ENCODE assay signal across 21 cellular contexts in genomic region chr12:102634216-102634615, GRCh38.
A peak's percentile ranks its signal among the peaks of the same experiment; 100 is the strongest.
DNase-seq lines count a peak whose midpoint lies in the region; ATAC-seq and TF ChIP-seq lines count a peak whose summit lies in the region.
"Had no signal": no experiment of that assay in that cellular context is flagged by ENCODE, and none has a peak within 500 bp of the region (broad histone marks: within the 10 kb centered on the region; RNA-seq: fewer than 3 reads in every experiment).

No MANE protein-coding gene starts in this region.

- H3K36me3 ChIP-seq in fibroblast of lung (ENCODE audit: control insufficient read depth, insufficient read depth, low read length): no peaks in the 10 kb centered on the region
- H3K36me3 ChIP-seq: BLaER1 treated with 17β-estradiol and CSF1 and Interleukin-3, amounts not matched to agents 10 nM and 100 nM; right atrium auricular region; suprapubic skin had no signal

- CTCF ChIA-PET in activated naive CD4-positive, alpha-beta T cell treated with anti-CD3 and anti-CD28 coated beads for 36 hours (lab: Charles Lee): no interaction called here

- peaks cover under 1% of the 10 kb centered on the region for H3K9me3 Mint-ChIP-seq in activated naive CD4-positive, alpha-beta T cell treated with anti-CD3 and anti-CD28 coated beads for 36 hours
- H3K9me3 Mint-ChIP-seq in activated T-helper 17 cell treated with anti-CD3 and anti-CD28 coated beads, Interleukin-2, amount 50 U/mL, for 72 hours: no peaks in the 10 kb centered on the region
- H3K9me3 Mint-ChIP-seq: activated naive CD8-positive, alpha-beta T cell treated with anti-CD3 and anti-CD28 coated beads, Interleukin-2, amount 50 U/mL, for 24 hours; neural crest cell had no signal

- no peaks in the 10 kb centered on the region for H3K79me2 ChIP-seq in fibroblast of lung (ENCODE audit: control insufficient read depth, insufficient read depth, low read length)

- no peaks in the 10 kb centered on the region for H3K36me3 Mint-ChIP-seq in activated naive CD4-positive, alpha-beta T cell treated with anti-CD3 and anti-CD28 coated beads for 36 hours (ENCODE audit: low read depth)
- H3K36me3 Mint-ChIP-seq in activated T-helper 17 cell treated with anti-CD3 and anti-CD28 coated beads, Interleukin-2, amount 50 U/mL, for 72 hours (ENCODE audit: low read depth): no peaks in the 10 kb centered on the region
- H3K36me3 Mint-ChIP-seq: immature natural killer cell had no signal

- no peak overlapping the region for H3K4me3 ChIP-seq in fibroblast of lung (replicated peaks in 1 of 4; ENCODE audit: control extremely low read depth in 1 of 4, insufficient read depth in 1 of 4, low read depth in 3 of 4, low read length in 4 of 4)
- H3K4me3 ChIP-seq: BLaER1 treated with 17β-estradiol and CSF1 and Interleukin-3, amounts not matched to agents 10 nM and 100 nM; right atrium auricular region; suprapubic skin had no signal

- DNase-seq in AG20443 (ENCODE audit: low spot score): peak; percentile 72
- DNase-seq in NCI-H226: peak; percentile 59
- DNase-seq in fibroblast of lung (ENCODE audit: low read depth in 2 of 2): peak; percentile 4 to 70
- no peak for DNase-seq in omental fat pad (ENCODE audit: low spot score)
- DNase-seq in activated CD4-positive, alpha-beta T cell treated with anti-CD3 and anti-CD28 coated beads, Interleukin-2, amount 50 U/mL, for 4 hours: no peak
- no peak for DNase-seq in activated naive CD4-positive, alpha-beta T cell treated with anti-CD3 and anti-CD28 coated beads for 36 hours
- no peak for DNase-seq in stimulated activated CD4-positive, alpha-beta T cell treated with anti-CD3 and anti-CD28 coated beads, Interleukin-2, amount 100 ng/mL, for 24 hours
- DNase-seq: activated CD8-positive, alpha-beta T cell treated with anti-CD3 and anti-CD28 coated beads, Interleukin-2, amount 10 ng/mL, durations not matched to agents 7 days and 5 days; activated naive CD8-positive, alpha-beta T cell treated with anti-CD3 and anti-CD28 coated beads, Interleukin-2, amount 50 U/mL, for 24 hours; cerebellar nuclear complex; DMS153; immature natural killer cell; mammary epithelial cell; NCI-H1105; NCI-H2171 had no signal

- H3K4me1 Mint-ChIP-seq in activated naive CD4-positive, alpha-beta T cell treated with anti-CD3 and anti-CD28 coated beads for 36 hours (ENCODE audit: low read depth): no peaks in the 10 kb centered on the region
- no peaks in the 10 kb centered on the region for H3K4me1 Mint-ChIP-seq in activated T-helper 17 cell treated with anti-CD3 and anti-CD28 coated beads, Interleukin-2, amount 50 U/mL, for 72 hours
- H3K4me1 Mint-ChIP-seq: activated naive CD8-positive, alpha-beta T cell treated with anti-CD3 and anti-CD28 coated beads, Interleukin-2, amount 50 U/mL, for 24 hours; immature natural killer cell; neural crest cell had no signal

- H3K27me3 Mint-ChIP-seq in activated naive CD4-positive, alpha-beta T cell treated with anti-CD3 and anti-CD28 coated beads for 36 hours (ENCODE audit: low read depth): no peaks in the 10 kb centered on the region
- H3K27me3 Mint-ChIP-seq in activated T-helper 17 cell treated with anti-CD3 and anti-CD28 coated beads, Interleukin-2, amount 50 U/mL, for 72 hours: no peaks in the 10 kb centered on the region

- ATAC-seq in omental fat pad (ENCODE audit: low FRiP score): peak; percentile 52
- ATAC-seq in activated T-helper 17 cell treated with anti-CD3 and anti-CD28 coated beads, Interleukin-2, amount 50 U/mL, for 72 hours (replicated peaks): no peak
- ATAC-seq: activated CD8-positive, alpha-beta T cell treated with anti-CD3 and anti-CD28 coated beads, Interleukin-2, amount 10 ng/mL, durations not matched to agents 7 days and 5 days; activated naive CD8-positive, alpha-beta T cell treated with anti-CD3 and anti-CD28 coated beads, Interleukin-2, amount 50 U/mL, for 24 hours had no signal

- H3K4me1 ChIP-seq in fibroblast of lung (ENCODE audit: control insufficient read depth, extremely low read depth, insufficient read depth, low read length): peaks cover 2% of the 10 kb centered on the region
- H3K4me1 ChIP-seq: right atrium auricular region, suprapubic skin had no signal

- H3K4me3 Mint-ChIP-seq in activated naive CD4-positive, alpha-beta T cell treated with anti-CD3 and anti-CD28 coated beads for 36 hours: no peak overlapping the region
- no peak overlapping the region for H3K4me3 Mint-ChIP-seq in activated T-helper 17 cell treated with anti-CD3 and anti-CD28 coated beads, Interleukin-2, amount 50 U/mL, for 72 hours
- H3K4me3 Mint-ChIP-seq: activated CD8-positive, alpha-beta T cell treated with anti-CD3 and anti-CD28 coated beads, Interleukin-2, amount 10 ng/mL, durations not matched to agents 7 days and 5 days; activated naive CD8-positive, alpha-beta T cell treated with anti-CD3 and anti-CD28 coated beads, Interleukin-2, amount 50 U/mL, for 24 hours; immature natural killer cell; neural crest cell had no signal

- H3K9ac ChIP-seq in fibroblast of lung (ENCODE audit: insufficient read depth, low read length): no peak overlapping the region
- H3K9ac ChIP-seq: BLaER1 treated with 17β-estradiol and CSF1 and Interleukin-3, amounts not matched to agents 10 nM and 100 nM had no signal

- no peak overlapping the region for H3K27ac ChIP-seq in fibroblast of lung (ENCODE audit: insufficient read depth, low read length)
- H3K27ac ChIP-seq: BLaER1 treated with 17β-estradiol and CSF1 and Interleukin-3, amounts not matched to agents 10 nM and 100 nM; right atrium auricular region; RWPE1; suprapubic skin had no signal

- intact Hi-C loops in activated naive CD4-positive, alpha-beta T cell treated with anti-CD3 and anti-CD28 coated beads for 36 hours (cut with micrococcal nuclease): no loop called here

- H2AFZ ChIP-seq in fibroblast of lung (ENCODE audit: low read length): no peak overlapping the region

- H4K20me1 ChIP-seq in fibroblast of lung (ENCODE audit: control insufficient read depth, extremely low read depth, insufficient read depth, low read length): no peaks in the 10 kb centered on the region
- H4K20me1 ChIP-seq: BLaER1 treated with 17β-estradiol and CSF1 and Interleukin-3, amounts not matched to agents 10 nM and 100 nM had no signal

- no peaks in the 10 kb centered on the region for H3K9me3 ChIP-seq in fibroblast of lung (ENCODE audit: control insufficient read depth, insufficient read depth, low read depth, low read length)
- H3K9me3 ChIP-seq: suprapubic skin had no signal

- TF ChIP-seq CTCF in fibroblast of lung (conservative IDR thresholded peaks at IDR 0.05 in 1 of 2, IDR thresholded peaks at IDR 0.05 in 1 of 2; ENCODE audit: low read depth in 1 of 2, low read length in 2 of 2): no peak
- TF ChIP-seq CTCF in omental fat pad (IDR thresholded peaks at IDR 0.05): no peak

- H3K27ac Mint-ChIP-seq in activated naive CD4-positive, alpha-beta T cell treated with anti-CD3 and anti-CD28 coated beads for 36 hours: no peak overlapping the region
- no peak overlapping the region for H3K27ac Mint-ChIP-seq in activated T-helper 17 cell treated with anti-CD3 and anti-CD28 coated beads, Interleukin-2, amount 50 U/mL, for 72 hours
- H3K27ac Mint-ChIP-seq: activated CD8-positive, alpha-beta T cell treated with anti-CD3 and anti-CD28 coated beads, Interleukin-2, amount 10 ng/mL, durations not matched to agents 7 days and 5 days; activated naive CD8-positive, alpha-beta T cell treated with anti-CD3 and anti-CD28 coated beads, Interleukin-2, amount 50 U/mL, for 24 hours; immature natural killer cell had no signal

- no peaks in the 10 kb centered on the region for H3K27me3 ChIP-seq in fibroblast of lung (ENCODE audit: control insufficient read depth, insufficient read depth, low read length)
- H3K27me3 ChIP-seq: BLaER1 treated with 17β-estradiol and CSF1 and Interleukin-3, amounts not matched to agents 10 nM and 100 nM; right atrium auricular region; suprapubic skin had no signal

- H3K4me2 ChIP-seq in fibroblast of lung (ENCODE audit: extremely low read depth, insufficient read depth, low read length): no peak overlapping the region
- H3K4me2 ChIP-seq: BLaER1 treated with 17β-estradiol and CSF1 and Interleukin-3, amounts not matched to agents 10 nM and 100 nM had no signal

Comparison
In these comparisons a context has a peak if more than half of its experiments do, and no peak if none do; other contexts are left out.
1. DNase-seq: peak in AG20443 (single experiment), NCI-H226 (single experiment) and fibroblast of lung (2 of 2); none in omental fat pad (single experiment), activated CD4-positive, alpha-beta T cell treated with anti-CD3 and anti-CD28 coated beads, Interleukin-2, amount 50 U/mL, for 4 hours (0 of 2), activated naive CD4-positive, alpha-beta T cell treated with anti-CD3 and anti-CD28 coated beads for 36 hours (single experiment) and stimulated activated CD4-positive, alpha-beta T cell treated with anti-CD3 and anti-CD28 coated beads, Interleukin-2, amount 100 ng/mL, for 24 hours (0 of 2).